8 cellular contexts compared by ENCODE assay signal in the genomic region with DNA sequence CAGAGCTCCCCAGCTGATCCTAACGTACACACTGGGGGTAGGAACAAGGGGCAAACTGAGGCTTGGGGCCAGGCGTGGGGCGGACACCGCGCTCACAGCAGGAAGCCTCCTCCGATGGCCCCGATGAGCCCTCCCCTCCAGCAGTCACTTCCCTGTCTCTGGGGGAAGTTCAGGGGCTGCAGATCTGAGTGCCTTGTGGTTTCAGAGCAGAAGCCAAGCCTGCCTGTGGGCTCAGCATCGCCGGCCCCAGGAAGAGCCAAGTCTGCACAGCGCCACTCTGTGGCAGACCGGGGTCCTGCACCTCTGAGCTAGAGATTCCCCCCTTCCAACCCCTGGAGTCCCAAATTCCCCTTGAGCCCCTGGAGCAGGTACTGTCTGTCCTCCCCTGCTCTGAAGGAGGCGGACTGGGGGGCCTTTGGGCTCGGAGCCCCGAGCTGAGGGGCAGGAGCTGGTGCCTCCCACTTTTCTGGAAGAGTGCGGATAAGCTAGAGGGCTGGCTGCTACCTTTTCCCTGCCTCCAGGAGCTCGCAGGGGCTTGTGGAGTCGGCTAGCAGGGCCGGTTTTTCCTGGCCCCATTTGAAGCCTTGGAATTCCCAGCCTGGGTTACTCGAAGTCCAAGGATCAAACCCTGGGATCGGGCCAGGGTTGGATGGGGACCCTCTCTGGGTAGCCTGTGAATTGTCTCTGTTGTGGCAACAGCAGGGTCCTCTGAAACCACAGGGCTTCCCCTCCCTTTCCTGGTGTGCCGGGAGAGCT. TPM values are rescaled to one million over a fixed set of nuclear protein-coding genes. Genes with fewer than 3 reads are reported as not detected.
DNase-seq lines count a peak whose midpoint lies in the region; ATAC-seq and TF ChIP-seq lines count a peak whose summit lies in the region.

No MANE protein-coding gene starts in this region.

- H4K20me1 ChIP-seq in Karpas-422 (ENCODE audit: insufficient read depth, low read depth, low read length): no peaks in the 10 kb centered on the region

- in situ Hi-C loops in astrocyte of the cerebellum (cut with HindIII; ENCODE audit: low sequenced_read_pairs): no loop called here
- in situ Hi-C loops in gastrocnemius medialis (cut with MboI; ENCODE audit: low sequenced_read_pairs in 4 of 4): no loop called here

- H3K27ac ChIP-seq in CD4-positive, alpha-beta memory T cell (ENCODE audit: low read depth, low read length): no peak overlapping the region
- H3K27ac ChIP-seq in Karpas-422 (ENCODE audit: low read length) (no peak overlapping the region), gastrocnemius medialis (peak overlapping the region; percentile 91 to 99 (median 95))

- H3K4me1 ChIP-seq in CD4-positive, alpha-beta memory T cell (ENCODE audit: insufficient read depth, low read length): peaks cover 42% of the 10 kb centered on the region
- H3K4me1 ChIP-seq in Karpas-422 (ENCODE audit: low read length): peaks cover 15% of the 10 kb centered on the region
- H3K4me1 ChIP-seq in gastrocnemius medialis: peaks cover 38 to 40% of the 10 kb centered on the region in 2 donors

- ATAC-seq in gastrocnemius medialis: peak in 1 of 2 donors; percentile 14

- peak; percentile 72 to 78 (median 74) for DNase-seq in CD4-positive, alpha-beta memory T cell
- DNase-seq in GM20000 (ENCODE audit: low spot score): peak; percentile 93
- DNase-seq in Karpas-422: peak; percentile 91
- DNase-seq in T1000 (lab: John Stamatoyannopoulos, UW): peak; percentile 3
- peak; percentile 57 for DNase-seq in astrocyte of the cerebellum (ENCODE audit: low read depth)
- peak in 43 of 51 donors; percentile 12 to 72 (median 50) for DNase-seq in hypothalamus (lab: John Stamatoyannopoulos, UW)
- peak; percentile 48 to 76 for DNase-seq in gastrocnemius medialis
- no peak for DNase-seq in NK-92 (lab: John Stamatoyannopoulos, UW; ENCODE audit: unreplicated experiment)

- no peaks in the 10 kb centered on the region for H3K27me3 Mint-ChIP-seq in CD4-positive, alpha-beta memory T cell

- no peaks in the 10 kb centered on the region for H3K79me2 ChIP-seq in Karpas-422 (ENCODE audit: low read length)

- no peak overlapping the region for H3K9ac ChIP-seq in Karpas-422 (ENCODE audit: low read length)

- H3K4me1 Mint-ChIP-seq in CD4-positive, alpha-beta memory T cell: peaks cover 11 to 39% (median 25%) of the 10 kb centered on the region in 4 donors

- POLR2A ChIA-PET in CD4-positive, alpha-beta memory T cell (lab: Charles Lee; ENCODE audit: partially characterized antibody): interaction anchor here (1.3 to 3.4 kb wide), 5 partner anchors 50 to 195 kb away, joined by 3 to 27 read pairs (median 7); no protein-coding TSS in a partner anchor

- TF ChIP-seq CTCF in GM20000 (IDR thresholded peaks at IDR 0.05; ENCODE audit: extremely low read depth, missing control alignments): peak; percentile 82
- peak; percentile 94 for TF ChIP-seq CTCF in astrocyte of the cerebellum (IDR thresholded peaks at IDR 0.05; ENCODE audit: low read depth, low read length, missing control alignments)
- peak; percentile 72 to 93 (median 82) for TF ChIP-seq CTCF in gastrocnemius medialis (IDR thresholded peaks at IDR 0.05 in 4 of 5, conservative IDR thresholded peaks at IDR 0.05 in 1 of 5)

- no peaks in the 10 kb centered on the region for H3K36me3 Mint-ChIP-seq in CD4-positive, alpha-beta memory T cell

- peak overlapping the region in 1 of 2 donors; percentile 23 for H3K4me3 ChIP-seq in CD4-positive, alpha-beta memory T cell (ENCODE audit: low read length in 2 of 2)
- H3K4me3 ChIP-seq in Karpas-422 (ENCODE audit: low read length) (no peak overlapping the region), astrocyte of the cerebellum (ENCODE audit: low read depth, low read length) (no peak overlapping the region), gastrocnemius medialis (peak overlapping the region in 3 of 4 donors; percentile 8 to 12 (median 8))

- H3K4me3 Mint-ChIP-seq in CD4-positive, alpha-beta memory T cell: peak overlapping the region; percentile 70 to 89 (median 78)

- no peak for TF ChIP-seq POLR2A in gastrocnemius medialis (IDR thresholded peaks at IDR 0.05)

- no peak overlapping the region for H2AFZ ChIP-seq in Karpas-422 (ENCODE audit: low read length)

- H3K36me3 ChIP-seq in CD4-positive, alpha-beta memory T cell (ENCODE audit: insufficient read depth, low read length): no peaks in the 10 kb centered on the region
- no peaks in the 10 kb centered on the region for H3K36me3 ChIP-seq in Karpas-422 (ENCODE audit: insufficient read depth, low read length)
- H3K36me3 ChIP-seq in gastrocnemius medialis: no peaks in the 10 kb centered on the region

- peak overlapping the region in 5 of 7 donors; percentile 50 to 73 (median 57) for H3K27ac Mint-ChIP-seq in CD4-positive, alpha-beta memory T cell

- H3K9me3 ChIP-seq in CD4-positive, alpha-beta memory T cell (ENCODE audit: control insufficient read depth in 1 of 2, low read length in 2 of 2): no peaks in the 10 kb centered on the region
- H3K9me3 ChIP-seq in Karpas-422 (ENCODE audit: low read length) (no peaks in the 10 kb centered on the region), gastrocnemius medialis (no peaks in the 10 kb centered on the region)

- CTCF ChIA-PET in CD4-positive, alpha-beta memory T cell (lab: Charles Lee; ENCODE audit: partially characterized antibody): interaction anchor here (0.7 to 6.0 kb wide), 47 partner anchors 9 to 364 kb away, joined by 3 to 61 read pairs (median 5); no protein-coding TSS in a partner anchor

- intact Hi-C loops in CD4-positive, alpha-beta memory T cell (cut with micrococcal nuclease): no loop called here
- intact Hi-C loops in gastrocnemius medialis (cut with DNase I; ENCODE audit: low total_unique reads): no loop called here

- H3K4me2 ChIP-seq in Karpas-422 (ENCODE audit: low read depth, low read length, poor library complexity, severe bottlenecking): no peak overlapping the region

- H3K9me2 ChIP-seq in Karpas-422 (replicated peaks; ENCODE audit: insufficient read depth, low read length): no peaks in the 10 kb centered on the region

- H3K9me3 Mint-ChIP-seq in CD4-positive, alpha-beta memory T cell: no peaks in the 10 kb centered on the region

- H3K27me3 ChIP-seq in CD4-positive, alpha-beta memory T cell (ENCODE audit: insufficient read depth, low read length): no peaks in the 10 kb centered on the region
- no peaks in the 10 kb centered on the region for H3K27me3 ChIP-seq in Karpas-422 (ENCODE audit: low read length)
- H3K27me3 ChIP-seq in gastrocnemius medialis: no peaks in the 10 kb centered on the region

RNA-seq across cellular contexts. Expression of a gene that starts 2.9 kb away (rescaled TPM):
- total RNA-seq in CD4-positive, alpha-beta memory T cell: 10 to 100 TPM; 24.1 to 25.0 TPM
- 1 to 10 TPM in 1 of 2 donors, under 1 TPM in 1; 0.23 to 2.1 TPM for polyA plus RNA-seq in CD4-positive, alpha-beta memory T cell
- total RNA-seq in Karpas-422 (2014; rRNA removed; shearing (Covaris generic); ENCODE audit: low replicate concordance): 1.9 and 6.0 TPM in 2 replicates
- total RNA-seq in gastrocnemius medialis: 10 to 100 TPM; 45.1 to 89.3 (median 71.3) TPM

Comparison
In these comparisons a context has a peak if more than half of its experiments do, and no peak if none do; other contexts are left out.
1. H3K27ac ChIP-seq: peak in gastrocnemius medialis (4 of 4); none in CD4-positive, alpha-beta memory T cell (single experiment) and Karpas-422 (single experiment).
2. H3K4me3 ChIP-seq: peak in gastrocnemius medialis (3 of 4); none in Karpas-422 (single experiment) and astrocyte of the cerebellum (single experiment).
3. Peak in every context shown above with its lines, with median percentiles within 50 percentile points of each other: CTCF ChIP-seq.